ENCODE assay signal across 12 cellular contexts in the genomic region with DNA sequence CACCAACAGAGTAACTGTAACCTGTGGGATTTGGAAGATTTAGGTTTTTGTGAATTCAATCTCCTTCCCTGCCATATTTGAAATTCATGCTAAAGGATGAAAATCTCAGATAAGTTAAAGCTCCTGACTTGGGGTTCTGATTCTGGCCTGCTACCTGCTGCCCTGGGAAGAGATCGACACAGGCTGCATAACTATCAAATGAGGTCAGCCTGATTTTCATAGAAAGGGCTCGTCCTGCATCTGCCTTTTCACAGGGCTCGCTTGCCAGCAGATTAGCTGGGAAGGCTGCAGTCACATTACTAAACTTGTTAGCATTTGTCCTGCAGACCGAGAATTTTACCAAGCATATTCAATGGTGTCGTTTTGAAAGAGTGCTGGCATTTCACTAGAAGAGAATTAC. TPM values are rescaled to one million over a fixed set of nuclear protein-coding genes. Genes with fewer than 3 reads are reported as not detected.
DNase-seq lines count a peak whose midpoint lies in the region; ATAC-seq, FAIRE-seq and TF ChIP-seq lines count a peak whose summit lies in the region.
"Had no signal": no experiment of that assay in that cellular context is flagged by ENCODE, and none has a peak within 500 bp of the region (broad histone marks: within the 10 kb centered on the region; RNA-seq: fewer than 3 reads in every experiment).

No MANE protein-coding gene starts in this region.

- peak overlapping the region; percentile 84; the same call in 1 of the 2 replicates for H2AK5ac ChIP-seq in H1 (ENCODE audit: low read depth, low read length)

- no peak overlapping the region for H2AFZ ChIP-seq in H1 (ENCODE audit: low read length)

- H4K8ac ChIP-seq in H1 (ENCODE audit: extremely low read depth, insufficient read depth, low read length): no peak overlapping the region

- FAIRE-seq in H1 (lab: Jason Lieb, UNC): no peak

- no peaks in the 10 kb centered on the region for H3K9me3 ChIP-seq in H1 (ENCODE audit: insufficient read depth in 2 of 2, low read depth in 1 of 2, low read length in 1 of 2)
- H3K9me3 ChIP-seq in stomach smooth muscle (ENCODE audit: control insufficient read depth in 2 of 2, low read length in 2 of 2): no peaks in the 10 kb centered on the region
- H3K9me3 ChIP-seq: Caco-2 had no signal

- H3K4me3 ChIP-seq in H1 (ENCODE audit: extremely low read depth in 1 of 4, insufficient read depth in 2 of 4, low read depth in 3 of 4, low read length in 4 of 4) (no peak overlapping the region), stomach smooth muscle (ENCODE audit: low read length in 2 of 2) (peak overlapping the region in 1 of 2 donors; percentile 9)
- H3K4me3 ChIP-seq: coronary artery had no signal

- H3K27me3 ChIP-seq in H1 (replicated peaks in 1 of 4; ENCODE audit: control insufficient read depth in 3 of 4, extremely low read depth in 1 of 4, insufficient read depth in 3 of 4, low read length in 3 of 4): no peaks in the 10 kb centered on the region
- H3K27me3 ChIP-seq in stomach smooth muscle (ENCODE audit: control insufficient read depth in 1 of 2, insufficient read depth in 2 of 2, low read length in 2 of 2): no peaks in the 10 kb centered on the region

- H3K56ac ChIP-seq in H1 (replicated peaks; ENCODE audit: insufficient read length, low read depth, low read length): no peak overlapping the region

- no peak for TF ChIP-seq POLR2A in H1 (IDR thresholded peaks at IDR 0.05; ENCODE audit: control extremely low read depth in 1 of 2, low read depth in 2 of 2, low read length in 2 of 2)

- H4K20me1 ChIP-seq in H1 (replicated peaks in 1 of 2; ENCODE audit: control insufficient read depth in 1 of 2, insufficient read depth in 2 of 2, low read length in 2 of 2): peaks cover 0 to 4% of the 10 kb centered on the region in 2 experiments

- H2BK12ac ChIP-seq in H1 (ENCODE audit: low read depth, low read length): 0 out of 2 replicates have a peak overlapping the region, but pooled peaks have one; percentile 76

- H2BK5ac ChIP-seq in H1 (ENCODE audit: low read depth, low read length): peak overlapping the region; percentile 30; the same call in 1 of the 2 replicates

- H3K79me1 ChIP-seq in H1 (ENCODE audit: low read depth, low read length): peaks cover 7% of the 10 kb centered on the region; the same call in 1 of the 2 replicates

- H3K18ac ChIP-seq in H1 (ENCODE audit: extremely low read depth, low read length): no peak overlapping the region

- TF ChIP-seq EP300 in Ishikawa (IDR thresholded peaks at IDR 0.05; ENCODE audit: borderline replicate concordance) (no peak), H1 (IDR thresholded peaks at IDR 0.05; ENCODE audit: borderline replicate concordance in 1 of 2, low read depth in 2 of 2, low read length in 2 of 2) (no peak)

- no peak overlapping the region for H2BK120ac ChIP-seq in H1 (replicated peaks; ENCODE audit: low read depth, low read length)

- H3K23ac ChIP-seq in H1 (ENCODE audit: insufficient read length): no peak overlapping the region

- 24% methylated on average over 5 of the region's 5 CpGs; no CpG with 5 or more reads in 1 of the 2 experiments for WGBS in H1 (ENCODE audit: extremely low coverage in 1 of 2, insufficient coverage in 1 of 2, insufficient read length in 1 of 2, insufficient replicate concordance in 2 of 2, low coverage in 1 of 2, low lambda C conversion rate in 2 of 2, missing lambda C conversion rate in 1 of 2), 2 experiments

- H3K36me3 ChIP-seq in H1 (ENCODE audit: control insufficient read depth in 2 of 4, insufficient read depth in 4 of 4, low read length in 3 of 4) (no peaks in the 10 kb centered on the region), stomach smooth muscle (ENCODE audit: control insufficient read depth in 2 of 2, insufficient read depth in 2 of 2, low read length in 2 of 2) (no peaks in the 10 kb centered on the region)

- no peak overlapping the region for H2BK15ac ChIP-seq in H1 (ENCODE audit: low read length)

- no peak overlapping the region for H3K27ac ChIP-seq in H1 (ENCODE audit: low read depth, low read length)
- H3K27ac ChIP-seq in stomach smooth muscle (ENCODE audit: low read length): peak overlapping the region; percentile 55
- H3K27ac ChIP-seq: coronary artery had no signal

- no peaks in the 10 kb centered on the region for H3K23me2 ChIP-seq in H1 (ENCODE audit: low read depth, low read length)

- TF ChIP-seq RAD21 in Ishikawa (IDR thresholded peaks at IDR 0.05; ENCODE audit: low read depth): no peak
- TF ChIP-seq RAD21 in H1 (IDR thresholded peaks at IDR 0.05 in 1 of 2, conservative IDR thresholded peaks at IDR 0.05 in 1 of 2; ENCODE audit: low read depth in 2 of 2, low read length in 2 of 2): no peak

- no peak overlapping the region for H2BK20ac ChIP-seq in H1 (ENCODE audit: low read length)

- POLR2A ChIA-PET in H1 (lab: Charles Lee; ENCODE audit: partially characterized antibody): interaction anchor here (0.9 to 3.4 kb wide), 3 partner anchors 10 to 13 kb away, joined by 3 to 19 read pairs (median 4); a partner anchor contains a TSS

- no peak for TF ChIP-seq CTCF in H1 (IDR thresholded peaks at IDR 0.05; ENCODE audit: control extremely low read depth in 1 of 3, insufficient read depth in 1 of 3, low read depth in 1 of 3, low read length in 3 of 3)

- ATAC-seq in HG03045 (IDR thresholded peaks at IDR 0.05; ENCODE audit: unreplicated experiment) (no peak), GM21619 (IDR thresholded peaks at IDR 0.05; ENCODE audit: unreplicated experiment) (no peak)

- no peak overlapping the region for H3K14ac ChIP-seq in H1 (ENCODE audit: insufficient read length)

- DNase-seq in H1 (ENCODE audit: low read depth in 1 of 2, low spot score in 2 of 2) (no peak), kidney tubule cell (ENCODE audit: low spot score) (peak; percentile 74), NCI-H2107 treated with DMSO at 0.1 percent for 48 hours (lab: John Stamatoyannopoulos, UW; ENCODE audit: unreplicated experiment) (no peak), NOMO-1 treated with DMSO at 0.1 percent for 48 hours (lab: John Stamatoyannopoulos, UW; ENCODE audit: unreplicated experiment) (no peak)
- DNase-seq: Caco-2; NCI-H187; stimulated activated CD4-positive, alpha-beta T cell treated with anti-CD3 and anti-CD28 coated beads, Interleukin-4, amount 100 ng/mL, for 4 hours had no signal

- H3K9ac ChIP-seq in H1 (replicated peaks in 1 of 4; ENCODE audit: extremely low read depth in 1 of 4, low read depth in 3 of 4, low read length in 3 of 4) (no peak overlapping the region), stomach smooth muscle (ENCODE audit: low read length in 2 of 2) (no peak overlapping the region)

- peaks cover 2 to 97% of the 10 kb centered on the region in 2 experiments; a peak in 3 of 4 replicates for H3K79me2 ChIP-seq in H1 (ENCODE audit: control insufficient read depth in 1 of 2, insufficient read depth in 2 of 2, low read length in 2 of 2)

- H3K4me1 ChIP-seq in H1 (replicated peaks in 1 of 4; ENCODE audit: control insufficient read depth in 3 of 4, insufficient read depth in 4 of 4, low read length in 3 of 4): peaks cover 9 to 43% (median 30%) of the 10 kb centered on the region in 4 experiments
- peaks cover 40% of the 10 kb centered on the region for H3K4me1 ChIP-seq in stomach smooth muscle (ENCODE audit: control insufficient read depth, insufficient read depth, low read length)

- no peak overlapping the region for H4K91ac ChIP-seq in H1 (replicated peaks; ENCODE audit: insufficient read length, low read length)

- CTCF ChIA-PET in H1 (lab: Charles Lee; ENCODE audit: partially characterized antibody): interaction anchor here (0.7 to 2.7 kb wide), 6 partner anchors 9 to 122 kb away, joined by 3 to 14 read pairs (median 4); a partner anchor contains a TSS

- no peak overlapping the region for H4K5ac ChIP-seq in H1 (ENCODE audit: insufficient read length, low read depth, low read length)

- peak overlapping the region; percentile 46 to 58; a peak in 3 of 4 replicates for H3K4me2 ChIP-seq in H1 (ENCODE audit: insufficient read depth in 1 of 2, low read depth in 2 of 2, low read length in 2 of 2)

- peak overlapping the region; percentile 16 for H3K4ac ChIP-seq in H1 (replicated peaks; ENCODE audit: insufficient read length, low read depth, low read length)

TF ChIP-seq in Ishikawa, 13 proteins besides CTCF, POLR2A, EP300 and RAD21:
- 0 out of 2 replicates have a peak, but pooled peaks have one; percentile 52 for TF ChIP-seq TEAD4 (IDR thresholded peaks at IDR 0.05)
- TF ChIP-seq, protein P1, sequence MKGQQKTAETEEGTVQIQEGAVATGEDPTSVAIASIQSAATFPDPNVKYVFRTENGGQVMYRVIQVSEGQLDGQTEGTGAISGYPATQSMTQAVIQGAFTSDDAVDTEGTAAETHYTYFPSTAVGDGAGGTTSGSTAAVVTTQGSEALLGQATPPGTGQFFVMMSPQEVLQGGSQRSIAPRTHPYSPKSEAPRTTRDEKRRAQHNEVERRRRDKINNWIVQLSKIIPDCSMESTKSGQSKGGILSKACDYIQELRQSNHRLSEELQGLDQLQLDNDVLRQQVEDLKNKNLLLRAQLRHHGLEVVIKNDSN (IDR thresholded peaks at IDR 0.05): no peak
TF ChIP-seq in Ishikawa: peak in this region for 1.

TF ChIP-seq in H1, 55 proteins besides CTCF, POLR2A, EP300 and RAD21 (continues in another document):
- TF ChIP-seq MAFK (IDR thresholded peaks at IDR 0.05; ENCODE audit: low read depth, low read length) (no peak), POLR2AphosphoS5 (IDR thresholded peaks at IDR 0.05; ENCODE audit: low read depth, low read length) (no peak), TCF12 (IDR thresholded peaks at IDR 0.05; ENCODE audit: low read depth, low read length) (no peak), SIX5 (IDR thresholded peaks at IDR 0.05; ENCODE audit: low read depth, low read length) (no peak), GABPA (IDR thresholded peaks at IDR 0.05; ENCODE audit: borderline replicate concordance, insufficient read depth, low read length) (no peak), SUZ12 (IDR thresholded peaks at IDR 0.05; ENCODE audit: low read length) (no peak)
- TF ChIP-seq, protein P2, sequence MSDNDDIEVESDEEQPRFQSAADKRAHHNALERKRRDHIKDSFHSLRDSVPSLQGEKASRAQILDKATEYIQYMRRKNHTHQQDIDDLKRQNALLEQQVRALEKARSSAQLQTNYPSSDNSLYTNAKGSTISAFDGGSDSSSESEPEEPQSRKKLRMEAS (IDR thresholded peaks at IDR 0.05): no peak

RNA-seq across cellular contexts. Expression of a gene that starts 14.6 kb away (rescaled TPM):
- total RNA-seq in H1 (2021; fragmentation: NEBNext Ultra II Directional; extraction: Animal tissue kit (Norgen Biotek cat#: 25700)): 52.9 and 54.0 TPM in 2 replicates
- polyA plus RNA-seq in H1 (2011; rRNA removed): 10.8 and 15.8 TPM in 2 replicates
- polyA plus RNA-seq in H1 (2011; cell fraction: cytosol; rRNA removed): 16.2 TPM
- polyA plus RNA-seq in H1 (2011; cell fraction: nucleus; rRNA removed): 15.2 TPM
- polyA plus RNA-seq in H1 (2012, experiment 1 of 2): 33.9 to 55.2 TPM (median 38.2 TPM) in 4 replicates
- polyA plus RNA-seq in H1 (2012, experiment 2 of 2): 2.8 TPM
- 22.2 TPM for polyA plus RNA-seq in H1 (2013, experiment 1 of 2)
- 23.7 TPM for polyA plus RNA-seq in H1 (2013, experiment 2 of 2)
- polyA minus RNA-seq in H1 (2011; rRNA and poly(A)+ RNA removed): 41.1 and 43.4 TPM in 2 replicates
- 20.9 TPM for polyA minus RNA-seq in H1 (2011; cell fraction: cytosol; rRNA and poly(A)+ RNA removed)
- 43.7 TPM for polyA minus RNA-seq in H1 (2011; cell fraction: nucleus; rRNA and poly(A)+ RNA removed)
